13 cellular contexts compared by ENCODE assay signal in genomic region chr2:207532676-207533075, GRCh38. TPM values are rescaled to one million over a fixed set of nuclear protein-coding genes. Genes with fewer than 3 reads are reported as not detected.
A peak's percentile ranks its signal among the peaks of the same experiment; 100 is the strongest.
DNase-seq lines count a peak whose midpoint lies in the region; ATAC-seq and TF ChIP-seq lines count a peak whose summit lies in the region.
"Had no signal": no experiment of that assay in that cellular context is flagged by ENCODE, and none has a peak within 500 bp of the region (broad histone marks: within the 10 kb centered on the region; RNA-seq: fewer than 3 reads in every experiment).

No MANE protein-coding gene starts in this region.

- H3K4me3 ChIP-seq in heart left ventricle (peak overlapping the region in 5 of 12 donors; percentile 60 to 90 (median 75)), H7 (ENCODE audit: insufficient read depth, low read depth, low read length) (no peak overlapping the region)

- DNase-seq in heart left ventricle (no peak), left cardiac atrium (no peak), mesothelial cell of epicardium (ENCODE audit: low spot score in 2 of 2, unreplicated experiment in 2 of 2) (no peak), type B pancreatic cell (ENCODE audit: extremely low spot score, unreplicated experiment) (no peak), H7 (no peak), amniotic stem cell (lab: John Stamatoyannopoulos, UW) (no peak), MV-4-11 (lab: John Stamatoyannopoulos, UW) (no peak)
- DNase-seq in activated CD4-positive, alpha-beta memory T cell treated with anti-CD3 and anti-CD28 coated beads, Interleukin-2, amount 10 ng/mL, durations not matched to agents 7 days and 5 days, result no peak
- DNase-seq: BE2C, NCI-H2081 treated with DMSO at 0.1 percent for 48 hours, WERI-Rb-1 had no signal

- no peaks in the 10 kb centered on the region for H3K27me3 Mint-ChIP-seq in activated CD4-positive, alpha-beta memory T cell treated with anti-CD3 and anti-CD28 coated beads, Interleukin-2, amount 10 ng/mL, durations not matched to agents 7 days and 5 days
- peaks cover 8% of the 10 kb centered on the region for H3K27me3 Mint-ChIP-seq in mesothelial cell of epicardium (ENCODE audit: low read depth)
- peaks cover 7% of the 10 kb centered on the region for H3K27me3 Mint-ChIP-seq in type B pancreatic cell

- WGBS in heart left ventricle, 4 donors, result 81 to 89% (median 86%) methylated on average over 9 of the region's 9 CpGs

- peaks cover 43% of the 10 kb centered on the region for H3K36me3 Mint-ChIP-seq in activated CD4-positive, alpha-beta memory T cell treated with anti-CD3 and anti-CD28 coated beads, Interleukin-2, amount 10 ng/mL, durations not matched to agents 7 days and 5 days (ENCODE audit: low read depth)
- peaks cover 1% of the 10 kb centered on the region for H3K36me3 Mint-ChIP-seq in mesothelial cell of epicardium
- H3K36me3 Mint-ChIP-seq in type B pancreatic cell, result peaks cover 15% of the 10 kb centered on the region

- peaks cover 50% of the 10 kb centered on the region for H3K4me1 Mint-ChIP-seq in activated CD4-positive, alpha-beta memory T cell treated with anti-CD3 and anti-CD28 coated beads, Interleukin-2, amount 10 ng/mL, durations not matched to agents 7 days and 5 days
- H3K4me1 Mint-ChIP-seq in mesothelial cell of epicardium (peaks cover 32% of the 10 kb centered on the region), type B pancreatic cell (ENCODE audit: unreplicated experiment) (peaks cover 23% of the 10 kb centered on the region)

- ATAC-seq in heart left ventricle, result no peak
- no peak for ATAC-seq in left cardiac atrium

- peak overlapping the region; percentile 92 for H3K4me3 Mint-ChIP-seq in activated CD4-positive, alpha-beta memory T cell treated with anti-CD3 and anti-CD28 coated beads, Interleukin-2, amount 10 ng/mL, durations not matched to agents 7 days and 5 days
- H3K4me3 Mint-ChIP-seq in mesothelial cell of epicardium (no peak overlapping the region), type B pancreatic cell (peak overlapping the region; percentile 34)

- H3K4me1 ChIP-seq in heart left ventricle, result peaks cover 0 to 71% (median 56%) of the 10 kb centered on the region in 12 donors
- H3K4me1 ChIP-seq: BE2C had no signal

- no peaks in the 10 kb centered on the region for H3K9me3 ChIP-seq in heart left ventricle
- H3K9me3 ChIP-seq: BE2C, tibial nerve had no signal

- CTCF ChIA-PET in activated CD4-positive, alpha-beta memory T cell treated with anti-CD3 and anti-CD28 coated beads, Interleukin-2, amount 10 ng/mL, durations not matched to agents 7 days and 5 days (lab: Charles Lee), result interaction anchor here (1.1 to 1.3 kb wide), 4 partner anchors 31 to 93 kb away, joined by 3 to 6 read pairs (median 4); partner anchors contain the start of gene METTL21A

- no peak for TF ChIP-seq POLR2A in heart left ventricle (IDR thresholded peaks at IDR 0.05)

- H3K27me3 ChIP-seq in heart left ventricle, result no peaks in the 10 kb centered on the region
- no peaks in the 10 kb centered on the region; the same call in 1 of the 2 replicates for H3K27me3 ChIP-seq in H7 (ENCODE audit: control insufficient read depth, insufficient read depth, low read length)
- H3K27me3 ChIP-seq: BE2C, tibial nerve had no signal

- H3K36me3 ChIP-seq in heart left ventricle, result no peaks in the 10 kb centered on the region
- no peaks in the 10 kb centered on the region for H3K36me3 ChIP-seq in H7 (replicated peaks; ENCODE audit: control insufficient read depth, insufficient read depth, low read length)
- H3K36me3 ChIP-seq: BE2C, tibial nerve, WERI-Rb-1 had no signal

- POLR2A ChIA-PET in activated CD4-positive, alpha-beta memory T cell treated with anti-CD3 and anti-CD28 coated beads, Interleukin-2, amount 10 ng/mL, durations not matched to agents 7 days and 5 days (lab: Charles Lee), result interaction anchor here (0.7 to 10.7 kb wide), 4 partner anchors 28 to 370 kb away, joined by 3 to 182 read pairs (median 28); partner anchors contain the start of gene METTL21A

- peak overlapping the region; percentile 99 for H3K27ac Mint-ChIP-seq in activated CD4-positive, alpha-beta memory T cell treated with anti-CD3 and anti-CD28 coated beads, Interleukin-2, amount 10 ng/mL, durations not matched to agents 7 days and 5 days
- H3K27ac Mint-ChIP-seq in mesothelial cell of epicardium, result peak overlapping the region; percentile 39
- H3K27ac Mint-ChIP-seq in type B pancreatic cell, result no peak overlapping the region

- TF ChIP-seq CTCF in heart left ventricle (IDR thresholded peaks at IDR 0.05) (no peak), mesothelial cell of epicardium (IDR thresholded peaks at IDR 0.05; ENCODE audit: unreplicated experiment) (no peak), type B pancreatic cell (conservative IDR thresholded peaks at IDR 0.05) (no peak)

- H3K27ac ChIP-seq in heart left ventricle, result peak overlapping the region; percentile 18 to 98 (median 95)
- H3K27ac ChIP-seq: parathyroid adenoma, WERI-Rb-1 had no signal

- intact Hi-C loops in heart left ventricle (cut with DNase I) (loop anchor here in 7 of 10 donors (2.0 to 10.0 kb wide), 6 partner anchors 14 to 95 kb away; partner anchors contain the start of gene METTL21A (in 4 of the 7)), left cardiac atrium (cut with DNase I) (loop anchor here in 1 of 2 donors (5.0 to 10.0 kb wide), 2 partner anchors 50 to 92 kb away; partner anchors contain the start of gene METTL21A)

- H3K9me3 Mint-ChIP-seq in activated CD4-positive, alpha-beta memory T cell treated with anti-CD3 and anti-CD28 coated beads, Interleukin-2, amount 10 ng/mL, durations not matched to agents 7 days and 5 days, result no peaks in the 10 kb centered on the region
- H3K9me3 Mint-ChIP-seq in mesothelial cell of epicardium (no peaks in the 10 kb centered on the region), type B pancreatic cell (no peaks in the 10 kb centered on the region)

RNA-seq across cellular contexts. Expression of gene CREB1, which starts 2.9 kb away (rescaled TPM):
- total RNA-seq in heart left ventricle, result 10 to 100 TPM; 32.1 to 58.9 (median 49.3) TPM
- 1 to 10 TPM; 4.3 to 9.0 TPM for polyA plus RNA-seq in heart left ventricle
- 10 to 100 TPM; 40.4 to 40.6 TPM for total RNA-seq in left cardiac atrium
- total RNA-seq in activated CD4-positive, alpha-beta memory T cell treated with anti-CD3 and anti-CD28 coated beads, Interleukin-2, amount 10 ng/mL, durations not matched to agents 7 days and 5 days, result 10 to 100 TPM; 91.3 to 99.1 TPM
- 88.9 to 111 TPM (median 97.0 TPM) in 3 replicates for total RNA-seq in mesothelial cell of epicardium
- total RNA-seq in type B pancreatic cell (ENCODE audit: low replicate concordance), result 78.5 and 89.6 TPM in 2 replicates
- 48.9 and 63.5 TPM in 2 replicates for total RNA-seq in H7 (2014; rRNA removed; shearing (Covaris generic))
